In the genomic region with DNA sequence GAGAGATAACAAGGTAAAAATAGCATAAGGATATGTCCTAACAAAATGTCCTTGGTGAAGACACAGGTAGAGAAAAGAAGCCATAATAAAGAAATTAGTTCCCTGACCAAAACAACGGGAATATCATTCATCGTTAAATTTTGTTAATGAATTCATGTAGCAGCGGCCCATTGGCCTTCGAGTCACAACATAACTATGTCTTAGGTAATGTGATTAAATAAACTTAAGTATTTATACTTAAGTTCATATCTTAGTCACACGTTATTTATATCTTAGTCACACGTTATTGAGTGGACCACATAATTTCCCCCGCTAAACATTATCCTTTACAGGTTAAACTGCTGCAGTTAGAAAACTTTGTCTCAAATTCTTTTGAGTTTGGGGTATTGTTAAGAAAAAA, we compare ENCODE assay signal across 9 cellular contexts. TPM values are rescaled to one million over a fixed set of nuclear protein-coding genes. Genes with fewer than 3 reads are reported as not detected.
DNase-seq lines count a peak whose midpoint lies in the region; TF ChIP-seq lines count a peak whose summit lies in the region.
"Had no signal": no experiment of that assay in that cellular context is flagged by ENCODE, and none has a peak within 500 bp of the region (broad histone marks: within the 10 kb centered on the region; RNA-seq: fewer than 3 reads in every experiment).

No MANE protein-coding gene starts in this region.

- H2AFZ ChIP-seq in SK-N-SH (ENCODE audit: low read depth): no peak overlapping the region

- no peak for TF ChIP-seq RAD21 in SK-N-SH (IDR thresholded peaks at IDR 0.05; ENCODE audit: low read length)

- TF ChIP-seq CTCF in SK-N-SH (IDR thresholded peaks at IDR 0.05): no peak
- TF ChIP-seq CTCF in glutamatergic neuron (IDR thresholded peaks at IDR 0.05; ENCODE audit: partially characterized antibody, unreplicated experiment): no peak
- no peak for TF ChIP-seq CTCF in prostate gland (IDR thresholded peaks at IDR 0.05)

- H3K27me3 Mint-ChIP-seq in glutamatergic neuron (ENCODE audit: unreplicated experiment): no peaks in the 10 kb centered on the region

- H3K36me3 ChIP-seq in ES-I3 (ENCODE audit: insufficient read depth, low read length): no peaks in the 10 kb centered on the region
- peaks cover 0 to 12% of the 10 kb centered on the region in 2 experiments for H3K36me3 ChIP-seq in SK-N-SH (replicated peaks in 1 of 2; ENCODE audit: control insufficient read depth in 1 of 2, insufficient read depth in 2 of 2, low read length in 1 of 2)
- H3K36me3 ChIP-seq in prostate gland: no peaks in the 10 kb centered on the region

- H3K27ac ChIP-seq in SK-N-SH (ENCODE audit: low read depth in 2 of 2, low read length in 1 of 2) (peak overlapping the region; percentile 36 to 89; a peak in 3 of 4 replicates), prostate gland (peak overlapping the region; percentile 77 to 83)

- TF ChIP-seq POLR2A in prostate gland (IDR thresholded peaks at IDR 0.05): no peak

- CTCF ChIA-PET in SK-N-SH (lab: Yijun Ruan, JAX): interaction anchor here (0.9 kb wide), 1 partner anchor 10 kb away, joined by 3 read pairs; no protein-coding TSS in a partner anchor

- peaks cover 20% of the 10 kb centered on the region for H3F3A ChIP-seq in SK-N-SH (replicated peaks; ENCODE audit: insufficient read depth)

- H3K9me3 Mint-ChIP-seq in glutamatergic neuron (ENCODE audit: unreplicated experiment): no peaks in the 10 kb centered on the region

- peak overlapping the region; percentile 75 for H3K4me2 ChIP-seq in SK-N-SH

- WGBS in SK-N-SH (ENCODE audit: low lambda C conversion rate): 13% methylated on average over 7 of the region's 7 CpGs
- WGBS in prostate gland: 57% methylated on average over 7 of the region's 7 CpGs

- H3K4me3 ChIP-seq in SK-N-SH (ENCODE audit: low read depth in 2 of 2, low read length in 1 of 2): peak overlapping the region; percentile 70 to 90; a peak in 3 of 4 replicates
- peak overlapping the region; percentile 64 to 79 for H3K4me3 ChIP-seq in prostate gland

- intact Hi-C loops in prostate gland (cut with DNase I): loop anchor here (2.0 to 10.0 kb wide), 2 partner anchors 57 to 135 kb away; a partner anchor contains a TSS

- H3K4me1 Mint-ChIP-seq in glutamatergic neuron (ENCODE audit: low read depth, unreplicated experiment): no peaks in the 10 kb centered on the region

- H3K9ac ChIP-seq in ES-I3 (ENCODE audit: low read depth, low read length) (peak overlapping the region; percentile 88), SK-N-SH (peak overlapping the region; percentile 96)

- peak in 1 of 2 experiments; percentile 58; a peak in 1 of 4 replicates for TF ChIP-seq EP300 in SK-N-SH (IDR thresholded peaks at IDR 0.05; ENCODE audit: borderline replicate concordance in 1 of 2, low read depth in 1 of 2, low read length in 1 of 2)

- no peaks in the 10 kb centered on the region for H3K9me3 ChIP-seq in ES-I3 (ENCODE audit: control insufficient read depth, insufficient read depth, low read length)
- H3K9me3 ChIP-seq in SK-N-SH: no peaks in the 10 kb centered on the region
- no peaks in the 10 kb centered on the region for H3K9me3 ChIP-seq in prostate gland

- H3K27me3 ChIP-seq in SK-N-SH (ENCODE audit: insufficient read depth) (no peaks in the 10 kb centered on the region), prostate gland (replicated peaks; ENCODE audit: insufficient read depth) (no peaks in the 10 kb centered on the region)

- H3K9me2 ChIP-seq in SK-N-SH: no peaks in the 10 kb centered on the region

- H3K4me1 ChIP-seq in ES-I3 (ENCODE audit: insufficient read depth, low read length) (no peaks in the 10 kb centered on the region; the same call in 1 of the 2 replicates), SK-N-SH (ENCODE audit: control insufficient read depth in 1 of 2, insufficient read depth in 2 of 2, low read depth in 1 of 2, low read length in 1 of 2) (peaks cover 3% of the 10 kb centered on the region in 2 experiments; a peak in 3 of 4 replicates), prostate gland (replicated peaks) (no peaks in the 10 kb centered on the region)

- DNase-seq in SK-N-SH: no peak
- no peak for DNase-seq in glutamatergic neuron
- DNase-seq in prostate gland (ENCODE audit: low spot score): no peak
- DNase-seq in stimulated activated CD4-positive, alpha-beta T cell treated with anti-CD3 and anti-CD28 coated beads, Interleukin-4, amount 100 ng/mL, for 24 hours: no peak
- no peak for DNase-seq in DMS53 (lab: John Stamatoyannopoulos, UW)
- DNase-seq in NCI-H69 (lab: John Stamatoyannopoulos, UW): no peak
- DNase-seq in NCI-H446 treated with DMSO at 0.1 percent for 48 hours (lab: John Stamatoyannopoulos, UW): no peak
- DNase-seq: cortex of kidney had no signal

- POLR2A ChIA-PET in SK-N-SH (lab: Yijun Ruan, JAX): no interaction called here

- no peaks in the 10 kb centered on the region for H4K20me1 ChIP-seq in SK-N-SH (ENCODE audit: insufficient read depth)

- H3K79me2 ChIP-seq in SK-N-SH (ENCODE audit: insufficient read depth): peaks cover 70% of the 10 kb centered on the region

- H3K36me3 Mint-ChIP-seq in glutamatergic neuron (ENCODE audit: unreplicated experiment): no peaks in the 10 kb centered on the region

- H3K4me3 Mint-ChIP-seq in glutamatergic neuron (ENCODE audit: unreplicated experiment): peak overlapping the region; percentile 90

- no peak overlapping the region for H3K27ac Mint-ChIP-seq in glutamatergic neuron (ENCODE audit: unreplicated experiment)

TF ChIP-seq in SK-N-SH, 30 proteins besides CTCF, POLR2A, EP300 and RAD21 (continues in another document):
- no peak for TF ChIP-seq CHD2 (IDR thresholded peaks at IDR 0.05; ENCODE audit: low read length, partially characterized antibody)
- TF ChIP-seq FOXM1 (IDR thresholded peaks at IDR 0.05; ENCODE audit: low read depth): no peak
- no peak for TF ChIP-seq EZH2phosphoT487 (IDR thresholded peaks at IDR 0.05; ENCODE audit: borderline replicate concordance, low read depth)
- peak; percentile 60 for TF ChIP-seq TCF12 (IDR thresholded peaks at IDR 0.05)
- TF ChIP-seq SIN3A (IDR thresholded peaks at IDR 0.05; ENCODE audit: borderline replicate concordance, low read depth, low read length): no peak
- no peak for TF ChIP-seq RFX5 (IDR thresholded peaks at IDR 0.05; ENCODE audit: low read length)
- TF ChIP-seq GATA2 (CRISPR knock-in tag; IDR thresholded peaks at IDR 0.05): no peak
- TF ChIP-seq, protein P1, sequence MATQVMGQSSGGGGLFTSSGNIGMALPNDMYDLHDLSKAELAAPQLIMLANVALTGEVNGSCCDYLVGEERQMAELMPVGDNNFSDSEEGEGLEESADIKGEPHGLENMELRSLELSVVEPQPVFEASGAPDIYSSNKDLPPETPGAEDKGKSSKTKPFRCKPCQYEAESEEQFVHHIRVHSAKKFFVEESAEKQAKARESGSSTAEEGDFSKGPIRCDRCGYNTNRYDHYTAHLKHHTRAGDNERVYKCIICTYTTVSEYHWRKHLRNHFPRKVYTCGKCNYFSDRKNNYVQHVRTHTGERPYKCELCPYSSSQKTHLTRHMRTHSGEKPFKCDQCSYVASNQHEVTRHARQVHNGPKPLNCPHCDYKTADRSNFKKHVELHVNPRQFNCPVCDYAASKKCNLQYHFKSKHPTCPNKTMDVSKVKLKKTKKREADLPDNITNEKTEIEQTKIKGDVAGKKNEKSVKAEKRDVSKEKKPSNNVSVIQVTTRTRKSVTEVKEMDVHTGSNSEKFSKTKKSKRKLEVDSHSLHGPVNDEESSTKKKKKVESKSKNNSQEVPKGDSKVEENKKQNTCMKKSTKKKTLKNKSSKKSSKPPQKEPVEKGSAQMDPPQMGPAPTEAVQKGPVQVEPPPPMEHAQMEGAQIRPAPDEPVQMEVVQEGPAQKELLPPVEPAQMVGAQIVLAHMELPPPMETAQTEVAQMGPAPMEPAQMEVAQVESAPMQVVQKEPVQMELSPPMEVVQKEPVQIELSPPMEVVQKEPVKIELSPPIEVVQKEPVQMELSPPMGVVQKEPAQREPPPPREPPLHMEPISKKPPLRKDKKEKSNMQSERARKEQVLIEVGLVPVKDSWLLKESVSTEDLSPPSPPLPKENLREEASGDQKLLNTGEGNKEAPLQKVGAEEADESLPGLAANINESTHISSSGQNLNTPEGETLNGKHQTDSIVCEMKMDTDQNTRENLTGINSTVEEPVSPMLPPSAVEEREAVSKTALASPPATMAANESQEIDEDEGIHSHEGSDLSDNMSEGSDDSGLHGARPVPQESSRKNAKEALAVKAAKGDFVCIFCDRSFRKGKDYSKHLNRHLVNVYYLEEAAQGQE (IDR thresholded peaks at IDR 0.05; ENCODE audit: low read depth, low read length): no peak
- no peak for TF ChIP-seq ELF1 (IDR thresholded peaks at IDR 0.05)
- peak; percentile 89 for TF ChIP-seq MEF2A (IDR thresholded peaks at IDR 0.05; ENCODE audit: borderline replicate concordance, low read depth)
- peak; percentile 43 for TF ChIP-seq TEAD4 (IDR thresholded peaks at IDR 0.05; ENCODE audit: borderline replicate concordance, insufficient read depth)
- peak; percentile 71 for TF ChIP-seq FOSL2 (IDR thresholded peaks at IDR 0.05; ENCODE audit: borderline replicate concordance, low read depth)
- TF ChIP-seq RCOR1 (IDR thresholded peaks at IDR 0.05; ENCODE audit: low read length): no peak
- 0 out of 2 replicates have a peak, but pooled peaks have one; percentile 15 for TF ChIP-seq POLR2AphosphoS5 (IDR thresholded peaks at IDR 0.05; ENCODE audit: low read depth, low read length)
- TF ChIP-seq, protein P2, sequence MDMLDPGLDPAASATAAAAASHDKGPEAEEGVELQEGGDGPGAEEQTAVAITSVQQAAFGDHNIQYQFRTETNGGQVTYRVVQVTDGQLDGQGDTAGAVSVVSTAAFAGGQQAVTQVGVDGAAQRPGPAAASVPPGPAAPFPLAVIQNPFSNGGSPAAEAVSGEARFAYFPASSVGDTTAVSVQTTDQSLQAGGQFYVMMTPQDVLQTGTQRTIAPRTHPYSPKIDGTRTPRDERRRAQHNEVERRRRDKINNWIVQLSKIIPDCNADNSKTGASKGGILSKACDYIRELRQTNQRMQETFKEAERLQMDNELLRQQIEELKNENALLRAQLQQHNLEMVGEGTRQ (IDR thresholded peaks at IDR 0.05; ENCODE audit: borderline replicate concordance, low read depth, low read length): no peak
- TF ChIP-seq SMC3 (IDR thresholded peaks at IDR 0.05; ENCODE audit: low read depth, low read length): no peak
- TF ChIP-seq MXI1 (IDR thresholded peaks at IDR 0.05; ENCODE audit: low read depth, low read length): no peak
- TF ChIP-seq TAF1 (IDR thresholded peaks at IDR 0.05; ENCODE audit: borderline replicate concordance, low read depth, low read length): no peak
- TF ChIP-seq, protein P3, sequence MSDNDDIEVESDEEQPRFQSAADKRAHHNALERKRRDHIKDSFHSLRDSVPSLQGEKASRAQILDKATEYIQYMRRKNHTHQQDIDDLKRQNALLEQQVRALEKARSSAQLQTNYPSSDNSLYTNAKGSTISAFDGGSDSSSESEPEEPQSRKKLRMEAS (IDR thresholded peaks at IDR 0.05; ENCODE audit: low read depth): no peak
- TF ChIP-seq JUND (IDR thresholded peaks at IDR 0.05): peak; percentile 66

RNA-seq across cellular contexts. Expression of a gene that starts 1.2 kb away (rescaled TPM):
- 3.6 and 4.1 TPM in 2 replicates for polyA plus RNA-seq in SK-N-SH (2012; rRNA removed)
- 4.2 and 7.8 TPM in 2 replicates for polyA plus RNA-seq in SK-N-SH (2012; cell fraction: cytosol; rRNA removed)
- polyA plus RNA-seq in SK-N-SH (2012; cell fraction: nucleus; rRNA removed): 3.2 and 7.6 TPM in 2 replicates
- total RNA-seq in glutamatergic neuron (ENCODE audit: unreplicated experiment) (0.76 TPM), prostate gland (10 to 100 TPM; 13.2 to 14.1 TPM)
